8 cellular contexts compared by ENCODE assay signal in genomic region chr15:92797168-92798052, GRCh38.
DNase-seq lines count a peak whose midpoint lies in the region; ATAC-seq and TF ChIP-seq lines count a peak whose summit lies in the region.

No MANE protein-coding gene starts in this region.

- H3K4me1 ChIP-seq in left ventricle myocardium inferior: peaks cover 11% of the 10 kb centered on the region

- H3K9me3 ChIP-seq in left ventricle myocardium inferior (replicated peaks): no peaks in the 10 kb centered on the region

- TF ChIP-seq CTCF in left ventricle myocardium inferior (IDR thresholded peaks at IDR 0.05; ENCODE audit: borderline replicate concordance): peak; percentile 85

- intact Hi-C loops in left ventricle myocardium inferior (cut with micrococcal nuclease): no loop called here
- intact Hi-C loops in sciatic nerve (cut with DNase I): no loop called here

- H3K27ac ChIP-seq in left ventricle myocardium inferior (replicated peaks): no peak overlapping the region

- H3K27me3 ChIP-seq in left ventricle myocardium inferior (ENCODE audit: low read depth): no peaks in the 10 kb centered on the region

- DNase-seq in DMS53 (lab: John Stamatoyannopoulos, UW) (peak; percentile 91), NCI-H748 treated with DMSO at 0.1 percent for 48 hours (lab: John Stamatoyannopoulos, UW) (peak; percentile 75), amniotic epithelial cell (ENCODE audit: low read depth) (peak; percentile 67), left ventricle myocardium inferior (no peak), sciatic nerve (ENCODE audit: low spot score) (peak; percentile 48), occipital lobe (lab: John Stamatoyannopoulos, UW) (no peak)

- H3K36me3 ChIP-seq in left ventricle myocardium inferior: no peaks in the 10 kb centered on the region

- ATAC-seq in GM19395 (IDR thresholded peaks at IDR 0.05; ENCODE audit: unreplicated experiment) (peak; percentile 93), HG03521 (IDR thresholded peaks at IDR 0.05; ENCODE audit: unreplicated experiment) (peak; percentile 78), sciatic nerve (peak; percentile 73)

- no peak overlapping the region for H3K4me3 ChIP-seq in left ventricle myocardium inferior

Comparison
In these comparisons a context has a peak if more than half of its experiments do, and no peak if none do; other contexts are left out.
1. DNase-seq: peak in DMS53 (single experiment), NCI-H748 treated with DMSO at 0.1 percent for 48 hours (single experiment), amniotic epithelial cell (single experiment) and sciatic nerve (single experiment); none in left ventricle myocardium inferior (single experiment) and occipital lobe (single experiment).
2. Peak in every context shown above with its lines, with median percentiles within 50 percentile points of each other: ATAC-seq.